ENCODE assay signal across 18 cellular contexts in the genomic region with DNA sequence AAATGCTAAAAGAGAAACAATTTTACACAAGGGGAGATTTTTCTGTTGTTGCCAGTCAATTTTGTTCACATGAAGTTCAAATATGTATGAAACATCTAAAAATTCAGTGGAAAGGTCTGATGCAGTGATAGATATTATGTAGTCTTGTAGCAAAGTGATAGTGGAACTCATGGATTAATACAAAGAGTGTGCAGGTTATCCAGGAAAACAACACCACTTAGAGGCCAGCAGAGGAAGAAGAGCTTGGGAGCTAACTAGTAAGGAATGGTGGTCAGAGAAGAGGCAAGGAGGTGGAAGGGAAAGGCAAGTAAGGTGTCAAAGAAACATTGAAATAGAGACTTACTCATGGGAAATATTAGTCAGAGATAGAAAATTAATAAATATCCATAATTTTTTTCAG.
DNase-seq lines count a peak whose midpoint lies in the region; ATAC-seq, FAIRE-seq and TF ChIP-seq lines count a peak whose summit lies in the region.
"Had no signal": no experiment of that assay in that cellular context is flagged by ENCODE, and none has a peak within 500 bp of the region (broad histone marks: within the 10 kb centered on the region; RNA-seq: fewer than 3 reads in every experiment).

No MANE protein-coding gene starts in this region.

- ATAC-seq in lower lobe of right lung: no peak
- no peak for ATAC-seq in GM21515 (IDR thresholded peaks at IDR 0.05; ENCODE audit: unreplicated experiment)
- ATAC-seq: natural killer cell treated with Interleukin-12 subunit alpha and Interleukin-12 subunit beta and Interleukin-15 and Interleukin-18, amount 100 ng/mL, for 72 hours; T-helper 17 cell had no signal

- peak; percentile 10 for DNase-seq in NCI-H2107 treated with DMSO at 0.1 percent for 48 hours (lab: John Stamatoyannopoulos, UW; ENCODE audit: unreplicated experiment)
- no peak for DNase-seq in NCI-H2107 (lab: John Stamatoyannopoulos, UW)
- peak; percentile 15 for DNase-seq in RCC 7860 (ENCODE audit: low spot score)
- no peak for DNase-seq in foreskin fibroblast
- peak; percentile 64 for DNase-seq in renal cortical epithelial cell (ENCODE audit: low read depth)
- no peak for DNase-seq in NAMALWA (ENCODE audit: low spot score)
- no peak for DNase-seq in lower lobe of right lung
- DNase-seq: activated CD4-positive, alpha-beta memory T cell treated with anti-CD3 and anti-CD28 coated beads, Interleukin-2, amount 10 ng/mL, durations not matched to agents 7 days and 5 days; activated naive CD4-positive, alpha-beta T cell; DMS 273 treated with DMSO at 0.1 percent for 48 hours; esophagus squamous epithelium; IMR-90; NCI-H2029 treated with DMSO at 0.1 percent for 48 hours; T-helper 17 cell had no signal

- FAIRE-seq in RCC 7860 (lab: Jason Lieb, UNC): no peak
- FAIRE-seq: GM12891 had no signal

- TF ChIP-seq CTCF in foreskin fibroblast (IDR thresholded peaks at IDR 0.05; ENCODE audit: low read depth, low read length) (peak; percentile 6), lower lobe of right lung (IDR thresholded peaks at IDR 0.05) (no peak)

- H3K4me1 ChIP-seq in lower lobe of right lung: peaks cover 6% of the 10 kb centered on the region
- H3K4me1 ChIP-seq: esophagus squamous epithelium had no signal

- H3K27ac ChIP-seq in lower lobe of right lung: no peak overlapping the region
- H3K27ac ChIP-seq: esophagus squamous epithelium, tibial nerve had no signal

- no peaks in the 10 kb centered on the region for H3K27me3 ChIP-seq in lower lobe of right lung (ENCODE audit: low read depth)
- H3K27me3 ChIP-seq: esophagus squamous epithelium, tibial nerve had no signal

- H3K9me3 ChIP-seq in lower lobe of right lung: no peaks in the 10 kb centered on the region
- H3K9me3 ChIP-seq: esophagus squamous epithelium, tibial nerve had no signal

- H3K36me3 ChIP-seq in lower lobe of right lung: no peaks in the 10 kb centered on the region
- H3K36me3 ChIP-seq: esophagus squamous epithelium, tibial nerve had no signal

- H3K4me3 ChIP-seq in foreskin fibroblast (ENCODE audit: low read depth in 1 of 2, low read length in 2 of 2) (no peak overlapping the region), lower lobe of right lung (no peak overlapping the region)
- H3K4me3 ChIP-seq: esophagus squamous epithelium, tibial nerve had no signal

- intact Hi-C loops in lower lobe of right lung (cut with DNase I): no loop called here

Comparison
In these comparisons a context has a peak if more than half of its experiments do, and no peak if none do; other contexts are left out.
1. DNase-seq: peak in NCI-H2107 treated with DMSO at 0.1 percent for 48 hours (single experiment), RCC 7860 (single experiment) and renal cortical epithelial cell (single experiment); none in NCI-H2107 (single experiment), foreskin fibroblast (0 of 2), NAMALWA (single experiment) and lower lobe of right lung (single experiment).